In genomic region chr1:119141020-119141424, GRCh38 we compare ENCODE assay signal across 8 cellular contexts. TPM values are rescaled to one million over a fixed set of nuclear protein-coding genes. Genes with fewer than 3 reads are reported as not detected.
DNase-seq lines count a peak whose midpoint lies in the region; ATAC-seq and TF ChIP-seq lines count a peak whose summit lies in the region.

No MANE protein-coding gene starts in this region.

- H3K4me1 ChIP-seq in adrenal gland (replicated peaks in 1 of 2), result peaks cover 24 to 27% of the 10 kb centered on the region in 2 donors

- peak overlapping the region; percentile 93 to 99 (median 97) for H3K27ac ChIP-seq in adrenal gland

- intact Hi-C loops in adrenal gland (cut with DNase I), result no loop called here

- no peaks in the 10 kb centered on the region for H3K9me3 ChIP-seq in adrenal gland (replicated peaks in 1 of 3)
- H3K9me3 ChIP-seq in iPS-18c (ENCODE audit: control insufficient read depth, insufficient read depth, low read length), result no peaks in the 10 kb centered on the region

- no peaks in the 10 kb centered on the region for H3K27me3 ChIP-seq in adrenal gland

- peak in 1 of 6 experiments; percentile 11 for TF ChIP-seq CTCF in adrenal gland (IDR thresholded peaks at IDR 0.05)

- ATAC-seq in HG02885 (IDR thresholded peaks at IDR 0.05; ENCODE audit: poor library complexity, unreplicated experiment), result no peak

- 46 to 64% (median 52%) methylated on average over 11 of the region's 11 CpGs for WGBS in adrenal gland, 4 donors

- no peak for TF ChIP-seq POLR2A in adrenal gland (IDR thresholded peaks at IDR 0.05)

- H3K4me3 ChIP-seq in adrenal gland, result peak overlapping the region in 3 of 4 donors; percentile 8 to 70 (median 46)
- peak overlapping the region; percentile 82 for H3K4me3 ChIP-seq in iPS-18c (ENCODE audit: insufficient read depth, low read depth, low read length)

- DNase-seq in activated gamma-delta T cell (lab: John Stamatoyannopoulos, UW) (peak; percentile 3), activated gamma-delta T cell treated with Interleukin-2 at 50 U/mL for 16 hours (no peak), RKO (ENCODE audit: low spot score) (peak; percentile 63), adrenal gland (peak; percentile 29 to 74 (median 37)), cerebellar nuclear complex (lab: John Stamatoyannopoulos, UW) (no peak)
- peak; percentile 19 to 24 for DNase-seq in stimulated activated CD4-positive, alpha-beta T cell treated with anti-CD3 and anti-CD28 coated beads, Interleukin-4, amount 100 ng/mL, for 4 hours

- H3K36me3 ChIP-seq in adrenal gland (replicated peaks in 1 of 2), result no peaks in the 10 kb centered on the region

RNA-seq across cellular contexts. Expression of gene WARS2, which starts 0.6 kb away (rescaled TPM):
- total RNA-seq in adrenal gland, result 10 to 100 TPM; 17.4 to 35.9 (median 25.0) TPM
- polyA plus RNA-seq in adrenal gland, result 10 to 100 TPM in 1 of 3 donors, 1 to 10 TPM in 2; 5.1 to 16.3 (median 6.5) TPM

Comparison
In these comparisons a context has a peak if more than half of its experiments do, and no peak if none do; other contexts are left out.
1. DNase-seq: peak in activated gamma-delta T cell (single experiment), RKO (single experiment), adrenal gland (7 of 7) and stimulated activated CD4-positive, alpha-beta T cell treated with anti-CD3 and anti-CD28 coated beads, Interleukin-4, amount 100 ng/mL, for 4 hours (2 of 2); none in activated gamma-delta T cell treated with Interleukin-2 at 50 U/mL for 16 hours (single experiment) and cerebellar nuclear complex (0 of 2).